Comparison of ENCODE assay signal across 10 cellular contexts in the genomic region with DNA sequence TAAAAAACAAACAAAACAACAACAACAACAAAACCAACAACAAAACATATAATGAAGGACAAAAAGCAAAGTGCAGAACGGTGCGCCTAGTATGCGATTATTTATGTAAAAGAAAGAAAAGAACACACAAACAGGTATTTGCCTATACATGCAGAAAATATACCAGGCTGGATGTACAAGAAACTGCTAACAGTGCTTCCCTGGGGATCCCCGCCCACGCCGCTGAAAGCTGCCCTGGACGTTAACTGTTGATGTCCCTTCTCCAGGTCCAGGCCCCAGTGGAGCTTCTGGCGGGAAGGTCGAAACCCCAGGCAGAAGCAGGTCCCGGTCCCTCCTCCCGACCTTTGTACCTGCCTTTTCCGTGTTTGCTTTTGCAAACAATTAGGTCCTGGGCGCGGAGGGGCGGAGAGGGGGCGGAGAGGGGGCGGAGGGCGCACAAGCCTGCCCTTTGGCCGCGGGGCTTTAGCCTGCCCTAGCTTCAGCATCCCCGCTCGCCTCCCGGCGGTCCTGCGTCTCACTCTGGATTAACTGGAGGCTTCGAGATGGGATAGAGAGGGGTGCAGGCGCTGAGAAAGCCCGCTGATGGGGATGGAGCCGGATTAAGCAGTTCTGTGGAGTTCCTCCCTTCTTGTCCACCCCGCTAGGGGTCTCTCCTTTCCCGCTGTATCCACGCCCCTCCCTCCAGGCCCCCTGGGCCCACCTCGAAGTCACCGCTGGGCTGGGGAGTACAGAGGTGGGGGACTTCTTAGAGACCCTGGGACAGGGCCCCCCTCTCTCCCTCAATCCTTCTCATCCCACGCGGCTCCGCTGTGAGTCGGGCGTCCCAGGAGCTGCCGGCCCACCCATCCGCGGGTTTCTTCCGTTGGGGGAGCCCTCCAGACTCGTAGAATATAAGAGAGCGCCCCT. TPM values are rescaled to one million over a fixed set of nuclear protein-coding genes. Genes with fewer than 3 reads are reported as not detected.
DNase-seq lines count a peak whose midpoint lies in the region; ATAC-seq and TF ChIP-seq lines count a peak whose summit lies in the region.
"Had no signal": no experiment of that assay in that cellular context is flagged by ENCODE, and none has a peak within 500 bp of the region (broad histone marks: within the 10 kb centered on the region; RNA-seq: fewer than 3 reads in every experiment).

No MANE protein-coding gene starts in this region.

- TF ChIP-seq CTCF in AG09309 (IDR thresholded peaks at IDR 0.05; ENCODE audit: control insufficient read depth, insufficient read depth, low read depth, low read length, missing control alignments) (no peak), dorsolateral prefrontal cortex (IDR thresholded peaks at IDR 0.05 in 54 of 56, conservative IDR thresholded peaks at IDR 0.05 in 2 of 56; ENCODE audit: low read depth in 1 of 56, partially characterized antibody in 56 of 56) (peak in 50 of 56 donors; percentile 3 to 63 (median 42))

- H3K4me3 ChIP-seq in AG09309 (ENCODE audit: control insufficient read depth, low read depth, low read length) (peak overlapping the region; percentile 12), HUES6 (ENCODE audit: low read depth, low read length) (peak overlapping the region; percentile 55), dorsolateral prefrontal cortex (peak overlapping the region; percentile 11 to 69 (median 47))

- H3K27ac ChIP-seq in HUES6 (ENCODE audit: low read depth, low read length) (no peak overlapping the region), dorsolateral prefrontal cortex (peak overlapping the region in 15 of 59 donors; percentile 0 to 79 (median 39))
- H3K27ac ChIP-seq: HL-60 had no signal

- H3K27me3 ChIP-seq in HUES6 (ENCODE audit: control insufficient read depth, insufficient read depth, low read length) (peaks cover 29% of the 10 kb centered on the region), dorsolateral prefrontal cortex (no peaks in the 10 kb centered on the region)

- intact Hi-C loops in dorsolateral prefrontal cortex (cut with DNase I) = loop anchor here (1.0 to 10.0 kb wide), 7 partner anchors 51 to 396 kb away; partner anchors contain the start of genes ITCH (in 2 of the 2) and TP53INP2 (in 1 of the 2)

- DNase-seq in AG09309 (ENCODE audit: low read depth) (no peak), dorsolateral prefrontal cortex (peak in 1 of 10 donors; percentile 27), midbrain (lab: John Stamatoyannopoulos, UW) (peak; percentile 13), NK-92 (lab: John Stamatoyannopoulos, UW; ENCODE audit: unreplicated experiment) (no peak), Kasumi-1 (lab: John Stamatoyannopoulos, UW) (no peak), NCI-H2171 (lab: John Stamatoyannopoulos, UW) (no peak)
- DNase-seq: T1000 had no signal

- H3K9ac ChIP-seq in HUES6 (ENCODE audit: low read length) = no peak overlapping the region

- no peak for ATAC-seq in HG02840 (IDR thresholded peaks at IDR 0.05; ENCODE audit: low FRiP score, unreplicated experiment)

- H3K9me3 ChIP-seq in HUES6 (ENCODE audit: control insufficient read depth, insufficient read depth, low read depth, low read length) = no peaks in the 10 kb centered on the region

- H3K4me1 ChIP-seq in HUES6 (ENCODE audit: control insufficient read depth, insufficient read depth, low read length) = peaks cover 7% of the 10 kb centered on the region; the same call in 1 of the 2 replicates

- H3K36me3 ChIP-seq in HUES6 (ENCODE audit: control insufficient read depth, insufficient read depth, low read length) = no peaks in the 10 kb centered on the region

RNA-seq across cellular contexts. Expression of gene AHCY, which starts 8.2 kb away (rescaled TPM):
- total RNA-seq in dorsolateral prefrontal cortex = 10 to 100 TPM; 29.7 to 56.2 (median 46.7) TPM

RNA-seq across cellular contexts. Expression of gene ITCH, which starts 51.7 kb away (rescaled TPM):
- total RNA-seq in dorsolateral prefrontal cortex = 100 to 1,000 TPM in 19 of 120 experiments, 10 to 100 TPM in 101; 60.3 to 137 (median 86.3) TPM
